In genomic region chr19:18477042-18477760, GRCh38 we compare ENCODE assay signal across 10 cellular contexts. TPM values are rescaled to one million over a fixed set of nuclear protein-coding genes. Genes with fewer than 3 reads are reported as not detected.
DNase-seq lines count a peak whose midpoint lies in the region; ATAC-seq, FAIRE-seq and TF ChIP-seq lines count a peak whose summit lies in the region.
"Had no signal": no experiment of that assay in that cellular context is flagged by ENCODE, and none has a peak within 500 bp of the region (broad histone marks: within the 10 kb centered on the region; RNA-seq: fewer than 3 reads in every experiment).

No MANE protein-coding gene starts in this region.

- TF ChIP-seq CTCF in BJ (IDR thresholded peaks at IDR 0.05; ENCODE audit: insufficient read depth, low read depth, low read length) (peak; percentile 39), natural killer cell (IDR thresholded peaks at IDR 0.05) (no peak)

- ATAC-seq in activated naive CD8-positive, alpha-beta T cell treated with anti-CD3 and anti-CD28 coated beads, Interleukin-2, amount 50 U/mL, for 24 hours = no peak
- ATAC-seq in natural killer cell = no peak
- ATAC-seq in esophagus mucosa = no peak

- H3K9me3 Mint-ChIP-seq in activated naive CD8-positive, alpha-beta T cell treated with anti-CD3 and anti-CD28 coated beads, Interleukin-2, amount 50 U/mL, for 24 hours = no peaks in the 10 kb centered on the region
- H3K9me3 Mint-ChIP-seq in natural killer cell = no peaks in the 10 kb centered on the region

- no peaks in the 10 kb centered on the region for H3K27me3 ChIP-seq in BJ (ENCODE audit: control insufficient read depth, insufficient read depth, low read length)

- POLR2A ChIA-PET in BJ (lab: Charles Lee) = no interaction called here

- H3K36me3 ChIP-seq in BJ (ENCODE audit: control insufficient read depth, insufficient read depth, low read length) = peaks cover 9% of the 10 kb centered on the region

- peak; percentile 40 for FAIRE-seq in HTR-8/SVneo (lab: Jason Lieb, UNC)

- DNase-seq in BJ (ENCODE audit: low read depth) (no peak), HTR-8/SVneo (ENCODE audit: insufficient read length, low spot score) (no peak), natural killer cell (no peak), NCI-H1930 (lab: John Stamatoyannopoulos, UW) (no peak), retina (no peak)
- no peak for DNase-seq in activated naive CD8-positive, alpha-beta T cell treated with anti-CD3 and anti-CD28 coated beads, Interleukin-2, amount 50 U/mL, for 24 hours
- DNase-seq in activated naive CD4-positive, alpha-beta T cell treated with Interleukin-2 at 50 U/mL for 16 hours = no peak
- DNase-seq: foreskin melanocyte, NCI-H146 had no signal

- CTCF ChIA-PET in BJ (lab: Yijun Ruan, JAX) = interaction anchor here (1.0 to 6.9 kb wide), 4 partner anchors 8 to 43 kb away, joined by 4 to 39 read pairs (median 20); no protein-coding TSS in a partner anchor

- H3K4me3 Mint-ChIP-seq in activated naive CD8-positive, alpha-beta T cell treated with anti-CD3 and anti-CD28 coated beads, Interleukin-2, amount 50 U/mL, for 24 hours = peak overlapping the region; percentile 7
- H3K4me3 Mint-ChIP-seq in natural killer cell = peak overlapping the region; percentile 47

- peaks cover 75% of the 10 kb centered on the region for H3K4me1 Mint-ChIP-seq in activated naive CD8-positive, alpha-beta T cell treated with anti-CD3 and anti-CD28 coated beads, Interleukin-2, amount 50 U/mL, for 24 hours
- H3K4me1 Mint-ChIP-seq in natural killer cell = peaks cover 61 to 84% of the 10 kb centered on the region in 2 donors

- intact Hi-C loops in natural killer cell (cut with micrococcal nuclease) = loop anchor here (5.0 kb wide), 1 partner anchor 110 kb away; the partner anchor contains the start of gene REX1BD

- H3K27ac Mint-ChIP-seq in activated naive CD8-positive, alpha-beta T cell treated with anti-CD3 and anti-CD28 coated beads, Interleukin-2, amount 50 U/mL, for 24 hours = peak overlapping the region; percentile 91
- peak overlapping the region; percentile 93 to 99 for H3K27ac Mint-ChIP-seq in natural killer cell

- H3K27me3 Mint-ChIP-seq in activated naive CD8-positive, alpha-beta T cell treated with anti-CD3 and anti-CD28 coated beads, Interleukin-2, amount 50 U/mL, for 24 hours = no peaks in the 10 kb centered on the region
- H3K27me3 Mint-ChIP-seq in natural killer cell (ENCODE audit: low read depth in 2 of 2) = no peaks in the 10 kb centered on the region

- H3K36me3 Mint-ChIP-seq in activated naive CD8-positive, alpha-beta T cell treated with anti-CD3 and anti-CD28 coated beads, Interleukin-2, amount 50 U/mL, for 24 hours (ENCODE audit: low read depth) = peaks cover 12% of the 10 kb centered on the region
- no peaks in the 10 kb centered on the region for H3K36me3 Mint-ChIP-seq in natural killer cell

- H3K4me3 ChIP-seq in BJ (ENCODE audit: low read depth, low read length) = no peak overlapping the region

RNA-seq across cellular contexts. Expression of gene ISYNA1, which starts 39.3 kb away (rescaled TPM):
- 13.5 and 27.0 TPM in 2 replicates for polyA plus RNA-seq in BJ (2011; rRNA removed)
- 12.2 and 16.5 TPM in 2 replicates for polyA minus RNA-seq in BJ (2011; rRNA and poly(A)+ RNA removed)
- total RNA-seq in natural killer cell (10 to 100 TPM; 39.7 to 53.6 (median 40.1) TPM), esophagus mucosa (8.5 TPM)

RNA-seq across cellular contexts. Expression of gene ELL, which starts 44.7 kb away (rescaled TPM):
- polyA plus RNA-seq in BJ (2011; rRNA removed) = 4.4 and 10.2 TPM in 2 replicates
- polyA minus RNA-seq in BJ (2011; rRNA and poly(A)+ RNA removed) = 7.1 and 8.7 TPM in 2 replicates
- 10 to 100 TPM; 61.1 to 64.3 (median 63.8) TPM for total RNA-seq in natural killer cell
- 7.5 TPM for total RNA-seq in esophagus mucosa

RNA-seq across cellular contexts. Expression of gene SSBP4, which starts 58.0 kb away (rescaled TPM):
- 16.3 and 24.1 TPM in 2 replicates for polyA plus RNA-seq in BJ (2011; rRNA removed)
- 15.0 and 30.3 TPM in 2 replicates for polyA minus RNA-seq in BJ (2011; rRNA and poly(A)+ RNA removed)
- total RNA-seq in natural killer cell = 100 to 1,000 TPM; 137 to 169 (median 158) TPM
- total RNA-seq in esophagus mucosa = 15.7 TPM
